Comparison of ENCODE assay signal across 9 cellular contexts in genomic region chr2:196242131-196242620, GRCh38.
DNase-seq lines count a peak whose midpoint lies in the region; ATAC-seq, FAIRE-seq and TF ChIP-seq lines count a peak whose summit lies in the region.
"Had no signal": no experiment of that assay in that cellular context is flagged by ENCODE, and none has a peak within 500 bp of the region (broad histone marks: within the 10 kb centered on the region; RNA-seq: fewer than 3 reads in every experiment).

No MANE protein-coding gene starts in this region.

- no peak for TF ChIP-seq CTCF in upper lobe of left lung (IDR thresholded peaks at IDR 0.05)

- ATAC-seq in GM19025 (IDR thresholded peaks at IDR 0.05; ENCODE audit: low read depth, unreplicated experiment) (peak; percentile 69), HG02885 (IDR thresholded peaks at IDR 0.05; ENCODE audit: poor library complexity, unreplicated experiment) (peak; percentile 84), upper lobe of left lung (ENCODE audit: low FRiP score in 2 of 2) (peak; percentile 75 to 84)

- no peak overlapping the region for H3K4me3 ChIP-seq in upper lobe of left lung

- peaks cover 25 to 65% (median 38%) of the 10 kb centered on the region in 4 donors for H3K4me1 ChIP-seq in upper lobe of left lung

- peak in 2 of 4 donors; percentile 40 to 73 for TF ChIP-seq EP300 in upper lobe of left lung (IDR thresholded peaks at IDR 0.05)

- H3K27ac ChIP-seq in upper lobe of left lung, result peak overlapping the region; percentile 67 to 88 (median 86)
- H3K27ac ChIP-seq: VCaP had no signal

- no peak for FAIRE-seq in HTR-8/SVneo (lab: Jason Lieb, UNC)

- no peaks in the 10 kb centered on the region for H3K27me3 ChIP-seq in upper lobe of left lung

- DNase-seq in OCI-M1 (lab: John Stamatoyannopoulos, UW), result peak; percentile 87
- peak; percentile 11 for DNase-seq in fibroblast of gingiva (ENCODE audit: low read depth)
- DNase-seq in upper lobe of left lung, result peak in 1 of 2 donors; percentile 43
- no peak for DNase-seq in NCI-H1105 (lab: John Stamatoyannopoulos, UW)
- DNase-seq in OCI-M2 (lab: John Stamatoyannopoulos, UW; ENCODE audit: unreplicated experiment), result no peak
- DNase-seq in HTR-8/SVneo (ENCODE audit: insufficient read length, low spot score), result no peak

- WGBS in upper lobe of left lung, 2 donors, result 54 to 55% methylated on average over 7 of the region's 7 CpGs

- H3K9me3 ChIP-seq in upper lobe of left lung, result no peaks in the 10 kb centered on the region

- TF ChIP-seq POLR2A in upper lobe of left lung (IDR thresholded peaks at IDR 0.05), result peak in 1 of 4 donors; percentile 28

- H3K36me3 ChIP-seq in upper lobe of left lung, result peaks cover 0 to 10% (median 0%) of the 10 kb centered on the region in 4 donors

Comparison
In these comparisons a context has a peak if more than half of its experiments do, and no peak if none do; other contexts are left out.
1. DNase-seq: peak in OCI-M1 (single experiment) and fibroblast of gingiva (single experiment); none in NCI-H1105 (single experiment), OCI-M2 (single experiment) and HTR-8/SVneo (single experiment).
2. Peak in every context shown above with its lines, with median percentiles within 50 percentile points of each other: ATAC-seq.